In the genomic region with DNA sequence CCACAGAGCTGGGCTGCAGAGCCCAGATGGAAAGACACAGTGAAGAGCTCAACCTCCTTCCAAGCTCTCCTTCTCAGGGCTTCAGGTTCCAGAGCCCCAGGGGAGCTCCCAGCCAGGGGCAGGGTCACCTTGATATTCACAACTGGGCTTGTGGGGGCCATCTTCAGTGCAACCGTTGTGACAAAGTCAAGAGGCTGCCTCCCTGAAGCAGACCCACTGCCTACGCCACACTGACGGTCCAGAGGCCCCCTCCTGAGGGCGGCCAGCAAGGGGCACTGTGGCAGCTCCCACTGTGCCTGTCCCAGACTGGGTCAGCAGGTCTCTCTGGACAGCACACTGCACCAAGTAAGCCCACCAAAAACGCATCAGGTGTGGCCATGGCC, we compare ENCODE assay signal across 12 cellular contexts.
"Had no signal": no experiment of that assay in that cellular context is flagged by ENCODE, and none has a peak within 500 bp of the region (broad histone marks: within the 10 kb centered on the region; RNA-seq: fewer than 3 reads in every experiment).

No MANE protein-coding gene starts in this region.

- H3K27me3 ChIP-seq: adrenal gland, colonic mucosa, pancreas had no signal

- ATAC-seq: activated CD4-positive, CD25-positive, alpha-beta regulatory T cell treated with anti-CD3 and anti-CD28 coated beads, Interleukin-2, amount 50 U/mL, for 24 hours; esophagus mucosa; pancreas; stimulated activated effector memory CD8-positive, alpha-beta T cell treated with anti-CD3 and anti-CD28 coated beads, Interleukin-12 subunit alpha, Interleukin-12 subunit beta, amount 100 ng/mL, for 72 hours had no signal

- H3K9me3 Mint-ChIP-seq: activated naive CD4-positive, alpha-beta T cell treated with anti-CD3 and anti-CD28 coated beads, Interleukin-2, amount 50 U/mL, for 24 hours; mesothelial cell of epicardium; neural progenitor cell; stimulated activated effector memory CD8-positive, alpha-beta T cell treated with anti-CD3 and anti-CD28 coated beads, Interleukin-12 subunit alpha, Interleukin-12 subunit beta, amount 100 ng/mL, for 72 hours had no signal

- H3K4me1 Mint-ChIP-seq: activated naive CD4-positive, alpha-beta T cell treated with anti-CD3 and anti-CD28 coated beads, Interleukin-2, amount 50 U/mL, for 24 hours; mesothelial cell of epicardium had no signal

- H2AFZ ChIP-seq: neural progenitor cell had no signal

- H3K27me3 Mint-ChIP-seq: activated naive CD4-positive, alpha-beta T cell treated with anti-CD3 and anti-CD28 coated beads, Interleukin-2, amount 50 U/mL, for 24 hours had no signal

- H3K27ac ChIP-seq: adrenal gland, colonic mucosa, neural progenitor cell, pancreas, thoracic aorta had no signal

- DNase-seq: activated CD4-positive, alpha-beta T cell treated with anti-CD3 and anti-CD28 coated beads, Interleukin-2, amount 50 U/mL, for 4 hours; activated T-cell treated with anti-CD3 and anti-CD28 coated beads for 4 hours; colonic mucosa had no signal

- H3K4me3 Mint-ChIP-seq: activated naive CD4-positive, alpha-beta T cell treated with anti-CD3 and anti-CD28 coated beads, Interleukin-2, amount 50 U/mL, for 24 hours; mesothelial cell of epicardium; neural progenitor cell; stimulated activated effector memory CD8-positive, alpha-beta T cell treated with anti-CD3 and anti-CD28 coated beads, Interleukin-12 subunit alpha, Interleukin-12 subunit beta, amount 100 ng/mL, for 72 hours had no signal

- H3K4me3 ChIP-seq: adrenal gland, colonic mucosa, neural progenitor cell, pancreas, thoracic aorta had no signal

- H3K9me3 ChIP-seq: adrenal gland, colonic mucosa, pancreas, thoracic aorta had no signal

- H3K9ac ChIP-seq: neural progenitor cell had no signal

- H3K4me2 ChIP-seq: neural progenitor cell had no signal

- H3K36me3 ChIP-seq: colonic mucosa, neural progenitor cell had no signal

- H3K27ac Mint-ChIP-seq: activated naive CD4-positive, alpha-beta T cell treated with anti-CD3 and anti-CD28 coated beads, Interleukin-2, amount 50 U/mL, for 24 hours; mesothelial cell of epicardium; stimulated activated effector memory CD8-positive, alpha-beta T cell treated with anti-CD3 and anti-CD28 coated beads, Interleukin-12 subunit alpha, Interleukin-12 subunit beta, amount 100 ng/mL, for 72 hours had no signal
